1 cellular context compared by ENCODE assay signal in the genomic region with DNA sequence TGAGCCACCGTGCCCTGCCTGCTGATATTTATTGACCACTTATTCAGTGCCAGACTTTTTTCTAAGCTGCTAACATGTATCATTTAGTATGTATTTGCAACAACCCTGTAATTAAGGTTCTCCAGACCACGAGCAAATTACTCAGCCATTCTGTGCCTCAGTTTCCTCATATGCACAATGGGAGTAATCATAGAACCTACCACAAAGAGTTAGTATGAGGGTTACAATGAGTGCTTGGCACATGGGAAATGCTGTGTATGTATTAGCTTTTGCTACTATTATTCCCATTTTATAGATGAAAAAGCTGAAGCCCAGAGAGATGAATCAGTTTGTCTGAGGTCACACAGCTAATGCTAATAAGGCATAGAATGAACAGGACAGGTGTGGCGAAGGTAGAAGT.
TF ChIP-seq lines count a peak whose summit lies in the region.

No MANE protein-coding gene starts in this region.

TF ChIP-seq in HepG2, 621 proteins besides CTCF, POLR2A, EP300 and RAD21 (continued from another document):
- TF ChIP-seq, protein P1, sequence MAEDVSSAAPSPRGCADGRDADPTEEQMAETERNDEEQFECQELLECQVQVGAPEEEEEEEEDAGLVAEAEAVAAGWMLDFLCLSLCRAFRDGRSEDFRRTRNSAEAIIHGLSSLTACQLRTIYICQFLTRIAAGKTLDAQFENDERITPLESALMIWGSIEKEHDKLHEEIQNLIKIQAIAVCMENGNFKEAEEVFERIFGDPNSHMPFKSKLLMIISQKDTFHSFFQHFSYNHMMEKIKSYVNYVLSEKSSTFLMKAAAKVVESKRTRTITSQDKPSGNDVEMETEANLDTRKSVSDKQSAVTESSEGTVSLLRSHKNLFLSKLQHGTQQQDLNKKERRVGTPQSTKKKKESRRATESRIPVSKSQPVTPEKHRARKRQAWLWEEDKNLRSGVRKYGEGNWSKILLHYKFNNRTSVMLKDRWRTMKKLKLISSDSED (CRISPR knock-in tag; IDR thresholded peaks at IDR 0.05), result no peak
- TF ChIP-seq ZMYM3 (CRISPR knock-in tag; IDR thresholded peaks at IDR 0.05) (peak; percentile 56; the same call in 1 of the 2 replicates), KDM1A (CRISPR knock-in tag; IDR thresholded peaks at IDR 0.05) (no peak), ZBTB7B (CRISPR knock-in tag; IDR thresholded peaks at IDR 0.05) (no peak)
- TF ChIP-seq, protein P2, sequence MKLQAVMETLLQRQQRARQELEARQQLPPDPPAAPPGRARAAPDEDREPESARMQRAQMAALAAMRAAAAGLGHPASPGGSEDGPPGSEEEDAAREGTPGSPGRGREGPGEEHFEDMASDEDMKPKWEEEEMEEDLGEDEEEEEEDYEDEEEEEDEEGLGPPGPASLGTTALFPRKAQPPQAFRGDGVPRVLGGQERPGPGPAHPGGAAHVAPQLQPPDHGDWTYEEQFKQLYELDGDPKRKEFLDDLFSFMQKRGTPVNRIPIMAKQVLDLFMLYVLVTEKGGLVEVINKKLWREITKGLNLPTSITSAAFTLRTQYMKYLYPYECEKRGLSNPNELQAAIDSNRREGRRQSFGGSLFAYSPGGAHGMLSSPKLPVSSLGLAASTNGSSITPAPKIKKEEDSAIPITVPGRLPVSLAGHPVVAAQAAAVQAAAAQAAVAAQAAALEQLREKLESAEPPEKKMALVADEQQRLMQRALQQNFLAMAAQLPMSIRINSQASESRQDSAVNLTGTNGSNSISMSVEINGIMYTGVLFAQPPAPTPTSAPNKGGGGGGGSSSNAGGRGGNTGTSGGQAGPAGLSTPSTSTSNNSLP (IDR thresholded peaks at IDR 0.05; ENCODE audit: low read depth, low read length), result no peak
TF ChIP-seq in HepG2: peak in this region for 4.
